ENCODE assay signal across 12 cellular contexts in genomic region chr12:122866950-122867607, GRCh38. TPM values are rescaled to one million over a fixed set of nuclear protein-coding genes. Genes with fewer than 3 reads are reported as not detected.
DNase-seq lines count a peak whose midpoint lies in the region; ATAC-seq and TF ChIP-seq lines count a peak whose summit lies in the region.
"Had no signal": no experiment of that assay in that cellular context is flagged by ENCODE, and none has a peak within 500 bp of the region (broad histone marks: within the 10 kb centered on the region; RNA-seq: fewer than 3 reads in every experiment).

No MANE protein-coding gene starts in this region.

- no peak overlapping the region for H3K4me3 ChIP-seq in dorsolateral prefrontal cortex
- H3K4me3 ChIP-seq in lower lobe of right lung: no peak overlapping the region
- H3K4me3 ChIP-seq in stomach: no peak overlapping the region

- H3K4me3 Mint-ChIP-seq in IgD-negative memory B cell: peak overlapping the region in 3 of 4 donors; percentile 12 to 65 (median 56)
- H3K4me3 Mint-ChIP-seq in effector memory CD8-positive, alpha-beta T cell: no peak overlapping the region
- H3K4me3 Mint-ChIP-seq: activated CD8-positive, alpha-beta memory T cell treated with anti-CD3 and anti-CD28 coated beads, Interleukin-2, amount 10 ng/mL, durations not matched to agents 7 days and 5 days; CD4-positive, alpha-beta memory T cell had no signal

- TF ChIP-seq POLR2A in stomach (IDR thresholded peaks at IDR 0.05): no peak

- 67 to 86% (median 76%) methylated on average over 21 to 36 of the region's 36 CpGs for WGBS in stomach, 5 donors

- no peaks in the 10 kb centered on the region for H3K27me3 Mint-ChIP-seq in IgD-negative memory B cell
- no peaks in the 10 kb centered on the region for H3K27me3 Mint-ChIP-seq in effector memory CD8-positive, alpha-beta T cell
- H3K27me3 Mint-ChIP-seq: activated CD8-positive, alpha-beta memory T cell treated with anti-CD3 and anti-CD28 coated beads, Interleukin-2, amount 10 ng/mL, durations not matched to agents 7 days and 5 days; CD4-positive, alpha-beta memory T cell had no signal

- peaks cover 64% of the 10 kb centered on the region for H3K4me1 ChIP-seq in lower lobe of right lung
- H3K4me1 ChIP-seq in stomach: peaks cover 61 to 92% (median 90%) of the 10 kb centered on the region in 4 donors

- H3K9me3 ChIP-seq in lower lobe of right lung (no peaks in the 10 kb centered on the region), stomach (no peaks in the 10 kb centered on the region)

- peaks cover 77% of the 10 kb centered on the region for H3K36me3 ChIP-seq in lower lobe of right lung
- peaks cover 48 to 82% (median 68%) of the 10 kb centered on the region in 4 donors for H3K36me3 ChIP-seq in stomach

- H3K27ac Mint-ChIP-seq in IgD-negative memory B cell: peak overlapping the region; percentile 48 to 90 (median 84)
- peak overlapping the region in 1 of 2 donors; percentile 86 for H3K27ac Mint-ChIP-seq in effector memory CD8-positive, alpha-beta T cell
- H3K27ac Mint-ChIP-seq: activated CD8-positive, alpha-beta memory T cell treated with anti-CD3 and anti-CD28 coated beads, Interleukin-2, amount 10 ng/mL, durations not matched to agents 7 days and 5 days had no signal

- TF ChIP-seq CTCF in dorsolateral prefrontal cortex (IDR thresholded peaks at IDR 0.05 in 54 of 56, conservative IDR thresholded peaks at IDR 0.05 in 2 of 56; ENCODE audit: low read depth in 1 of 56, partially characterized antibody in 56 of 56) (no peak), lower lobe of right lung (IDR thresholded peaks at IDR 0.05) (no peak), stomach (IDR thresholded peaks at IDR 0.05) (no peak)

- H3K27ac ChIP-seq in dorsolateral prefrontal cortex (peak overlapping the region in 53 of 59 donors; percentile 18 to 92 (median 79)), lower lobe of right lung (peak overlapping the region; percentile 46), stomach (peak overlapping the region; percentile 80 to 91 (median 85))

- TF ChIP-seq EP300 in stomach (IDR thresholded peaks at IDR 0.05): no peak

- H3K27me3 ChIP-seq in dorsolateral prefrontal cortex: no peaks in the 10 kb centered on the region
- H3K27me3 ChIP-seq in lower lobe of right lung (ENCODE audit: low read depth): no peaks in the 10 kb centered on the region
- H3K27me3 ChIP-seq in stomach: no peaks in the 10 kb centered on the region

- intact Hi-C loops in dorsolateral prefrontal cortex (cut with DNase I) (loop anchor here in 1 of 2 donors (10.0 kb wide), 1 partner anchor 368 kb away; the partner anchor contains the start of genes MPHOSPH9 and MTRFR), lower lobe of right lung (cut with DNase I) (no loop called here), stomach (cut with DNase I; ENCODE audit: low total_unique reads) (no loop called here)

- peaks cover 33 to 57% (median 40%) of the 10 kb centered on the region in 3 donors for H3K4me1 Mint-ChIP-seq in IgD-negative memory B cell
- peaks cover 25 to 26% of the 10 kb centered on the region in 2 donors for H3K4me1 Mint-ChIP-seq in effector memory CD8-positive, alpha-beta T cell (ENCODE audit: low read depth in 2 of 2)

- no peak for ATAC-seq in lower lobe of right lung
- no peak for ATAC-seq in GM21515 (IDR thresholded peaks at IDR 0.05; ENCODE audit: unreplicated experiment)
- ATAC-seq in effector memory CD8-positive, alpha-beta T cell (replicated peaks): no peak
- no peak for ATAC-seq in GM18873 (IDR thresholded peaks at IDR 0.05; ENCODE audit: low FRiP score, unreplicated experiment)
- no peak for ATAC-seq in GM19395 (IDR thresholded peaks at IDR 0.05; ENCODE audit: unreplicated experiment)
- ATAC-seq: activated CD8-positive, alpha-beta memory T cell treated with anti-CD3 and anti-CD28 coated beads, Interleukin-2, amount 10 ng/mL, durations not matched to agents 7 days and 5 days had no signal

- H3K9me3 Mint-ChIP-seq in IgD-negative memory B cell: no peaks in the 10 kb centered on the region
- H3K9me3 Mint-ChIP-seq in effector memory CD8-positive, alpha-beta T cell: no peaks in the 10 kb centered on the region

- H3K36me3 Mint-ChIP-seq in IgD-negative memory B cell: peaks cover 14% of the 10 kb centered on the region
- peaks cover 87% of the 10 kb centered on the region for H3K36me3 Mint-ChIP-seq in effector memory CD8-positive, alpha-beta T cell (ENCODE audit: insufficient read depth)

- DNase-seq in dorsolateral prefrontal cortex (peak in 6 of 10 donors; percentile 3 to 58 (median 36)), lower lobe of right lung (no peak), stomach (peak; percentile 37)
- no peak for DNase-seq in effector memory CD8-positive, alpha-beta T cell
- DNase-seq: activated CD8-positive, alpha-beta memory T cell treated with anti-CD3 and anti-CD28 coated beads, Interleukin-2, amount 10 ng/mL, durations not matched to agents 7 days and 5 days; CD4-positive, alpha-beta memory T cell; effector memory CD4-positive, alpha-beta T cell; RPMI8226 had no signal

RNA-seq across cellular contexts. Expression of gene VPS37B, which starts 28.8 kb away (rescaled TPM):
- polyA plus RNA-seq in IgD-negative memory B cell (48.1 TPM), stomach (10 to 100 TPM; 31.3 to 44.0 (median 37.1) TPM)
- total RNA-seq in dorsolateral prefrontal cortex (10 to 100 TPM; 15.8 to 35.3 (median 22.0) TPM), lower lobe of right lung (34.5 TPM), stomach (100 to 1,000 TPM in 1 of 5 donors, 10 to 100 TPM in 4; 13.4 to 105 (median 68.5) TPM)

RNA-seq across cellular contexts. Expression of gene HIP1R, which starts 31.8 kb away (rescaled TPM):
- polyA plus RNA-seq in IgD-negative memory B cell (58.3 TPM), stomach (10 to 100 TPM; 52.1 to 69.6 (median 68.8) TPM)
- total RNA-seq in dorsolateral prefrontal cortex (100 to 1,000 TPM in 104 of 120 experiments, 10 to 100 TPM in 16; 38.9 to 309 (median 147) TPM), lower lobe of right lung (28.2 TPM), stomach (100 to 1,000 TPM in 4 of 5 donors, 10 to 100 TPM in 1; 67.6 to 395 (median 160) TPM)

Comparison
In these comparisons a context has a peak if more than half of its experiments do, and no peak if none do; other contexts are left out.
1. H3K4me3 Mint-ChIP-seq: peak in IgD-negative memory B cell (3 of 4); none in effector memory CD8-positive, alpha-beta T cell (0 of 2).
2. DNase-seq: peak in dorsolateral prefrontal cortex (6 of 10) and stomach (single experiment); none in lower lobe of right lung (single experiment) and effector memory CD8-positive, alpha-beta T cell (0 of 3).
3. Peak in every context shown above with its lines, with median percentiles within 50 percentile points of each other: H3K27ac ChIP-seq.